In the genomic region with DNA sequence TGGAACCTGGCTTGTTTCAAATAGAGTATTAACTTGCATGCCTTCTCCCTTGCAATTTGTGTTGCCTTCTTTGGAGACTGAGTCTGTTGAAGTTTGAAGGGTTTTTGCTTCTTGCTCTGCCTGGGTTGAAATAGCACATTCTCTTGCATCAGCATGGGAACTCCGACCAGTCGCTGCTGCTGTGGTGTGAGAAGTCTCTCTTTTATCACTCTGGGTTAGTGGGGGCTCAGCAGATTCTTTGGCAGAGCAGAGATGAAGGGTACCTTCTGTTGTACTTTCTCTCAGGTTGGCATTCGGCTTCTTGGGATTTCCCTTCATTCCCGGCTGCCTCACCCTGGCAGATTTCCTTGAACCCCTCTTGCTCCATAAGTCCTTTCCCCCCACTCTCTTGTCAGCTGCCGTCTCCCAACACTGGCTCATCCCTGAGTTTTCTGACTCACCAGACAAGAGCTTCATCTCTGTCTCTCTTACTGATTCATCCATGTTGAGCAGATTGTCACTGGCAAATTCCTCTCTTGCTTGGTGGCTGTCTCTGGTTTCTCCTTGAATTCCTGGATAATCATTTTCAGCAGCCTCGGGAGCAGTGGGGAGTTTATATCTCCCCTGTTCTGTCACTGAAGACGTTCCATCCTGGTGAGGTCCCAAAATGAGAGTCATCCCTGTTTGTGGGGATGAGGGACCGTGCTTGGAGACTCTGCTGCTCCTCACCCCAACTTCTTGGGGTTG, we compare ENCODE assay signal across 12 cellular contexts. TPM values are rescaled to one million over a fixed set of nuclear protein-coding genes. Genes with fewer than 3 reads are reported as not detected.
DNase-seq lines count a peak whose midpoint lies in the region; ATAC-seq, FAIRE-seq and TF ChIP-seq lines count a peak whose summit lies in the region.
"Had no signal": no experiment of that assay in that cellular context is flagged by ENCODE, and none has a peak within 500 bp of the region (broad histone marks: within the 10 kb centered on the region; RNA-seq: fewer than 3 reads in every experiment).

No MANE protein-coding gene starts in this region.

- peaks cover 18% of the 10 kb centered on the region for H3K4me1 Mint-ChIP-seq in activated CD8-positive, alpha-beta T cell treated with anti-CD3 and anti-CD28 coated beads for 36 hours (ENCODE audit: low read depth)
- H3K4me1 Mint-ChIP-seq in activated CD8-positive, alpha-beta T cell treated with anti-CD3 and anti-CD28 coated beads, Interleukin-2, amount 10 ng/mL, durations not matched to agents 7 days and 5 days (ENCODE audit: low read depth) = peaks cover 6% of the 10 kb centered on the region

- DNase-seq in activated CD8-positive, alpha-beta T cell treated with anti-CD3 and anti-CD28 coated beads for 36 hours = peak; percentile 34
- DNase-seq in activated CD8-positive, alpha-beta T cell treated with anti-CD3 and anti-CD28 coated beads, Interleukin-2, amount 10 ng/mL, durations not matched to agents 7 days and 5 days = no peak
- DNase-seq in right atrium auricular region (ENCODE audit: low spot score) (no peak), frontal cortex (ENCODE audit: low spot score in 2 of 2) (no peak)
- DNase-seq: activated CD4-positive, alpha-beta memory T cell treated with anti-CD3 and anti-CD28 coated beads for 36 hours; AML-193; NCI-H748 treated with DMSO at 0.1 percent for 48 hours had no signal

- no peaks in the 10 kb centered on the region for H3K9me3 ChIP-seq in right atrium auricular region
- no peaks in the 10 kb centered on the region for H3K9me3 ChIP-seq in skeletal muscle tissue (ENCODE audit: control insufficient read depth in 3 of 3, low read length in 3 of 3)

- peaks cover 0 to 26% of the 10 kb centered on the region in 2 donors for H3K4me1 ChIP-seq in right atrium auricular region
- H3K4me1 ChIP-seq in skeletal muscle tissue (ENCODE audit: control insufficient read depth in 3 of 3, insufficient read depth in 3 of 3, low read length in 3 of 3) = peaks cover 8 to 34% (median 20%) of the 10 kb centered on the region in 3 donors

- TF ChIP-seq CTCF in activated CD8-positive, alpha-beta T cell treated with anti-CD3 and anti-CD28 coated beads for 36 hours (IDR thresholded peaks at IDR 0.05) = no peak
- TF ChIP-seq CTCF in WI38 (IDR thresholded peaks at IDR 0.05; ENCODE audit: low read depth, low read length) (no peak), right atrium auricular region (IDR thresholded peaks at IDR 0.05) (no peak)

- CTCF ChIA-PET in activated CD8-positive, alpha-beta T cell treated with anti-CD3 and anti-CD28 coated beads for 36 hours (lab: Charles Lee) = no interaction called here
- CTCF ChIA-PET in activated CD8-positive, alpha-beta T cell treated with anti-CD3 and anti-CD28 coated beads, Interleukin-2, amount 10 ng/mL, durations not matched to agents 7 days and 5 days (lab: Charles Lee) = interaction anchor here (1.0 kb wide), 1 partner anchor 185 kb away, joined by 5 read pairs; no protein-coding TSS in a partner anchor

- intact Hi-C loops in activated CD8-positive, alpha-beta T cell treated with anti-CD3 and anti-CD28 coated beads for 36 hours (cut with micrococcal nuclease) = no loop called here

- no peaks in the 10 kb centered on the region for H3K36me3 Mint-ChIP-seq in activated CD8-positive, alpha-beta T cell treated with anti-CD3 and anti-CD28 coated beads for 36 hours (ENCODE audit: low read depth)
- no peaks in the 10 kb centered on the region for H3K36me3 Mint-ChIP-seq in activated CD8-positive, alpha-beta T cell treated with anti-CD3 and anti-CD28 coated beads, Interleukin-2, amount 10 ng/mL, durations not matched to agents 7 days and 5 days (ENCODE audit: low read depth)
- H3K36me3 Mint-ChIP-seq: activated CD4-positive, alpha-beta memory T cell treated with anti-CD3 and anti-CD28 coated beads for 36 hours had no signal

- H3K27me3 ChIP-seq in right atrium auricular region = no peaks in the 10 kb centered on the region
- H3K27me3 ChIP-seq in skeletal muscle tissue (ENCODE audit: control insufficient read depth in 3 of 3, insufficient read depth in 3 of 3, low read length in 3 of 3) = no peaks in the 10 kb centered on the region

- POLR2A ChIA-PET in activated CD8-positive, alpha-beta T cell treated with anti-CD3 and anti-CD28 coated beads for 36 hours (lab: Charles Lee) = no interaction called here
- POLR2A ChIA-PET in activated CD8-positive, alpha-beta T cell treated with anti-CD3 and anti-CD28 coated beads, Interleukin-2, amount 10 ng/mL, durations not matched to agents 7 days and 5 days (lab: Charles Lee) = interaction anchor here (0.6 kb wide), 1 partner anchor 8 kb away, joined by 4 read pairs; no protein-coding TSS in a partner anchor

- H3K27ac Mint-ChIP-seq in activated CD8-positive, alpha-beta T cell treated with anti-CD3 and anti-CD28 coated beads for 36 hours = peak overlapping the region; percentile 5
- no peak overlapping the region for H3K27ac Mint-ChIP-seq in activated CD8-positive, alpha-beta T cell treated with anti-CD3 and anti-CD28 coated beads, Interleukin-2, amount 10 ng/mL, durations not matched to agents 7 days and 5 days
- H3K27ac Mint-ChIP-seq: activated CD4-positive, alpha-beta memory T cell treated with anti-CD3 and anti-CD28 coated beads for 36 hours had no signal

- ATAC-seq in activated CD8-positive, alpha-beta T cell treated with anti-CD3 and anti-CD28 coated beads for 36 hours = peak; percentile 51
- ATAC-seq in activated CD8-positive, alpha-beta T cell treated with anti-CD3 and anti-CD28 coated beads, Interleukin-2, amount 10 ng/mL, durations not matched to agents 7 days and 5 days = no peak
- no peak for ATAC-seq in GM18868 (IDR thresholded peaks at IDR 0.05; ENCODE audit: unreplicated experiment)
- ATAC-seq in GM21576 (IDR thresholded peaks at IDR 0.05; ENCODE audit: unreplicated experiment) = no peak

- H3K27ac ChIP-seq in right atrium auricular region (peak overlapping the region; percentile 64 to 82), skeletal muscle tissue (ENCODE audit: low read depth, low read length) (peak overlapping the region; percentile 96)

- FAIRE-seq in frontal cortex (lab: Jason Lieb, UNC) = no peak

- H3K9ac ChIP-seq in skeletal muscle tissue (ENCODE audit: low read depth in 1 of 3, low read length in 3 of 3) = peak overlapping the region; percentile 73 to 89 (median 89)

- no peaks in the 10 kb centered on the region for H3K27me3 Mint-ChIP-seq in activated CD8-positive, alpha-beta T cell treated with anti-CD3 and anti-CD28 coated beads for 36 hours
- H3K27me3 Mint-ChIP-seq in activated CD8-positive, alpha-beta T cell treated with anti-CD3 and anti-CD28 coated beads, Interleukin-2, amount 10 ng/mL, durations not matched to agents 7 days and 5 days (ENCODE audit: low read depth) = peaks cover 6% of the 10 kb centered on the region

- H3K4me3 Mint-ChIP-seq in activated CD8-positive, alpha-beta T cell treated with anti-CD3 and anti-CD28 coated beads for 36 hours = peak overlapping the region; percentile 34
- H3K4me3 Mint-ChIP-seq in activated CD8-positive, alpha-beta T cell treated with anti-CD3 and anti-CD28 coated beads, Interleukin-2, amount 10 ng/mL, durations not matched to agents 7 days and 5 days = no peak overlapping the region

- H3K36me3 ChIP-seq in right atrium auricular region = no peaks in the 10 kb centered on the region
- H3K36me3 ChIP-seq in skeletal muscle tissue (ENCODE audit: control insufficient read depth in 3 of 3, insufficient read depth in 3 of 3, low read length in 3 of 3) = peaks cover 0 to 2% (median 0%) of the 10 kb centered on the region in 3 donors

- no peaks in the 10 kb centered on the region for H3K9me3 Mint-ChIP-seq in activated CD8-positive, alpha-beta T cell treated with anti-CD3 and anti-CD28 coated beads for 36 hours
- H3K9me3 Mint-ChIP-seq in activated CD8-positive, alpha-beta T cell treated with anti-CD3 and anti-CD28 coated beads, Interleukin-2, amount 10 ng/mL, durations not matched to agents 7 days and 5 days (ENCODE audit: insufficient read depth) = no peaks in the 10 kb centered on the region
- H3K9me3 Mint-ChIP-seq: activated CD4-positive, alpha-beta memory T cell treated with anti-CD3 and anti-CD28 coated beads for 36 hours had no signal

- H3K4me3 ChIP-seq in WI38 (ENCODE audit: low read depth, low read length) = peak overlapping the region; percentile 84
- H3K4me3 ChIP-seq in right atrium auricular region = no peak overlapping the region
- H3K4me3 ChIP-seq in skeletal muscle tissue (ENCODE audit: low read length in 3 of 3) = peak overlapping the region; percentile 73 to 85 (median 82)

RNA-seq across cellular contexts. Expression of gene ALPK2, which starts 49.9 kb away (rescaled TPM):
- under 1 TPM; 0.34 to 0.59 TPM for total RNA-seq in activated CD8-positive, alpha-beta T cell treated with anti-CD3 and anti-CD28 coated beads for 36 hours
- not detected for total RNA-seq in activated CD8-positive, alpha-beta T cell treated with anti-CD3 and anti-CD28 coated beads, Interleukin-2, amount 10 ng/mL, durations not matched to agents 7 days and 5 days
- total RNA-seq in right atrium auricular region = 100 to 1,000 TPM; 160 to 166 TPM
- 38.1 TPM for total RNA-seq in skeletal muscle tissue
- not detected for total RNA-seq in frontal cortex
- total RNA-seq: pulmonary artery endothelial cell had no signal

Comparison
In these comparisons a context has a peak if more than half of its experiments do, and no peak if none do; other contexts are left out.
1. H3K4me3 ChIP-seq: peak in WI38 (single experiment) and skeletal muscle tissue (3 of 3); none in right atrium auricular region (0 of 2).
2. RNA of gene ALPK2, which starts 49.9 kb away (total RNA-seq): 160 to 166 TPM in right atrium auricular region and 38.1 TPM in skeletal muscle tissue (single experiment); 0.34 to 0.59 TPM in activated CD8-positive, alpha-beta T cell treated with anti-CD3 and anti-CD28 coated beads for 36 hours, not detected in activated CD8-positive, alpha-beta T cell treated with anti-CD3 and anti-CD28 coated beads, Interleukin-2, amount 10 ng/mL, durations not matched to agents 7 days and 5 days and not detected in frontal cortex (single experiment); every median in the first group is over 10 times any median in the second.